In genomic region chr5:10320793-10321192, GRCh38 we compare ENCODE assay signal across 1 cellular context.
TF ChIP-seq lines count a peak whose summit lies in the region.

No MANE protein-coding gene starts in this region.

TF ChIP-seq in K562, 482 proteins besides CTCF, POLR2A, EP300 and RAD21 (continued from another document and continues in another):
- TF ChIP-seq PRDM10 (IDR thresholded peaks at IDR 0.05; ENCODE audit: partially characterized antibody) (peak; percentile 57), FOXP1 (CRISPR knock-in tag; IDR thresholded peaks at IDR 0.05) (no peak), CHD2 (IDR thresholded peaks at IDR 0.05; ENCODE audit: low read depth, low read length) (no peak), ZBTB7A (IDR thresholded peaks at IDR 0.05; ENCODE audit: borderline replicate concordance, control insufficient read depth, low read depth, low read length) (no peak), TRIM25 (IDR thresholded peaks at IDR 0.05; ENCODE audit: borderline replicate concordance) (no peak), ZSCAN29 (IDR thresholded peaks at IDR 0.05) (no peak), TCF3 (CRISPR knock-in tag; IDR thresholded peaks at IDR 0.05) (no peak), ZNF41 (CRISPR knock-in tag; conservative IDR thresholded peaks at IDR 0.05) (no peak), ZNF282 (CRISPR knock-in tag; IDR thresholded peaks at IDR 0.05) (no peak), MAX (CRISPR knock-in tag; IDR thresholded peaks at IDR 0.05) (peak; percentile 40; the same call in 1 of the 2 replicates), ZNF23 (CRISPR knock-in tag; IDR thresholded peaks at IDR 0.05) (no peak), RHOXF2B (CRISPR knock-in tag; conservative IDR thresholded peaks at IDR 0.05) (no peak), PHTF2 (CRISPR knock-in tag; IDR thresholded peaks at IDR 0.05) (no peak), SMARCA4 (IDR thresholded peaks at IDR 0.05) (0 out of 2 replicates have a peak, but pooled peaks have one; percentile 41), MTA3 (IDR thresholded peaks at IDR 0.05; ENCODE audit: borderline replicate concordance) (0 out of 2 replicates have a peak, but pooled peaks have one; percentile 37), PBX2 (CRISPR knock-in tag; IDR thresholded peaks at IDR 0.05; ENCODE audit: low read depth) (no peak), PBX2 (tag; conservative IDR thresholded peaks at IDR 0.05; ENCODE audit: low read depth) (0 out of 2 replicates have a peak, but pooled peaks have one; percentile 33), ZFP1 (CRISPR knock-in tag; IDR thresholded peaks at IDR 0.05) (no peak), HBP1 (CRISPR knock-in tag; IDR thresholded peaks at IDR 0.05) (no peak), PRMT5 (CRISPR knock-in tag; IDR thresholded peaks at IDR 0.05) (no peak), NFXL1 (CRISPR knock-in tag; IDR thresholded peaks at IDR 0.05) (no peak), ZNF79 (CRISPR knock-in tag; IDR thresholded peaks at IDR 0.05; ENCODE audit: low read depth) (no peak), SETDB1 (IDR thresholded peaks at IDR 0.05; ENCODE audit: low read length) (no peak), PCBP2 (IDR thresholded peaks at IDR 0.05; ENCODE audit: low read depth, low read length, poor library complexity, severe bottlenecking) (no peak), FOSL1 (tag; conservative IDR thresholded peaks at IDR 0.05) (no peak), CBFB (CRISPR knock-in tag; IDR thresholded peaks at IDR 0.05) (no peak), NFIX (CRISPR knock-in tag; IDR thresholded peaks at IDR 0.05; ENCODE audit: low read depth) (no peak), TAF9B (IDR thresholded peaks at IDR 0.05; ENCODE audit: partially characterized antibody) (no peak), HMGN3 (IDR thresholded peaks at IDR 0.05; ENCODE audit: borderline replicate concordance, extremely low read depth, insufficient read length, low read depth, low read length) (no peak), ZNF24 (IDR thresholded peaks at IDR 0.05) (no peak; the same call in 1 of the 2 replicates), BRD4 (IDR thresholded peaks at IDR 0.05) (no peak), NFE2L1 (tag; IDR thresholded peaks at IDR 0.05; ENCODE audit: borderline replicate concordance, low read depth) (no peak), XRCC5 (IDR thresholded peaks at IDR 0.05; ENCODE audit: low read depth, low read length) (no peak), SMAD3 (CRISPR knock-in tag; conservative IDR thresholded peaks at IDR 0.05) (no peak), ERF (CRISPR knock-in tag; IDR thresholded peaks at IDR 0.05) (no peak), MBD1 (CRISPR knock-in tag; IDR thresholded peaks at IDR 0.05) (no peak), PTTG1 (tag; IDR thresholded peaks at IDR 0.05; ENCODE audit: low read depth) (no peak), ZBTB40 (IDR thresholded peaks at IDR 0.05) (no peak), ZBTB40 (CRISPR knock-in tag; IDR thresholded peaks at IDR 0.05) (no peak)
